Comparison of ENCODE assay signal across 11 cellular contexts in genomic region chr21:42570841-42571387, GRCh38. TPM values are rescaled to one million over a fixed set of nuclear protein-coding genes. Genes with fewer than 3 reads are reported as not detected.
DNase-seq lines count a peak whose midpoint lies in the region; ATAC-seq and TF ChIP-seq lines count a peak whose summit lies in the region.
"Had no signal": no experiment of that assay in that cellular context is flagged by ENCODE, and none has a peak within 500 bp of the region (broad histone marks: within the 10 kb centered on the region; RNA-seq: fewer than 3 reads in every experiment).

No MANE protein-coding gene starts in this region.

- H3K4me3 Mint-ChIP-seq in GM23338, result no peak overlapping the region
- H3K4me3 Mint-ChIP-seq: stimulated activated memory B cell treated with anti-CD40 and anti-IgM and Interleukin-4, amounts not matched to agents 10 μg/mL and 1 μg/mL and 100 μg/mL, for 72 hours had no signal

- H3K27me3 ChIP-seq in GM23338 (ENCODE audit: insufficient read depth), result no peaks in the 10 kb centered on the region

- H3K4me2 ChIP-seq in GM23338, result no peak overlapping the region

- no peak overlapping the region for H3K27ac ChIP-seq in GM23338 (ENCODE audit: low read depth)

- 0 out of 2 replicates have a peak, but pooled peaks cover 3% of the 10 kb centered on the region for H3K36me3 ChIP-seq in GM23338 (ENCODE audit: insufficient read depth)

- H3K4me1 Mint-ChIP-seq in GM23338, result no peaks in the 10 kb centered on the region; the same call in 1 of the 3 replicates
- H3K4me1 Mint-ChIP-seq: stimulated activated memory B cell treated with anti-CD40 and anti-IgM and Interleukin-4, amounts not matched to agents 10 μg/mL and 1 μg/mL and 100 μg/mL, for 72 hours had no signal

- H3K36me3 Mint-ChIP-seq in GM23338 (ENCODE audit: low read depth), result peaks cover 51% of the 10 kb centered on the region

- no peak overlapping the region for H2AFZ ChIP-seq in GM23338

- TF ChIP-seq CTCF in GM23338 (conservative IDR thresholded peaks at IDR 0.05; ENCODE audit: low read depth in 2 of 2), result no peak

- no peaks in the 10 kb centered on the region for H3F3A ChIP-seq in GM23338 (replicated peaks; ENCODE audit: low read depth)

- no peaks in the 10 kb centered on the region; the same call in 1 of the 2 replicates for H3K9me2 ChIP-seq in GM23338 (ENCODE audit: insufficient read depth)

- H3K27me3 Mint-ChIP-seq in GM23338 (ENCODE audit: insufficient read depth, low read depth, poor library complexity), result peaks cover 8% of the 10 kb centered on the region
- H3K27me3 Mint-ChIP-seq: stimulated activated memory B cell treated with anti-CD40 and anti-IgM and Interleukin-4, amounts not matched to agents 10 μg/mL and 1 μg/mL and 100 μg/mL, for 72 hours had no signal

- H3K27ac Mint-ChIP-seq in GM23338, result no peak overlapping the region; the same call in 1 of the 2 replicates
- H3K27ac Mint-ChIP-seq: stimulated activated memory B cell treated with anti-CD40 and anti-IgM and Interleukin-4, amounts not matched to agents 10 μg/mL and 1 μg/mL and 100 μg/mL, for 72 hours had no signal

- H4K20me1 ChIP-seq in GM23338 (replicated peaks; ENCODE audit: insufficient read depth), result no peaks in the 10 kb centered on the region

- peak; percentile 47 for ATAC-seq in GM23338
- no peak for ATAC-seq in GM21381 (IDR thresholded peaks at IDR 0.05; ENCODE audit: unreplicated experiment)
- ATAC-seq: stimulated activated memory B cell treated with anti-CD40 and anti-IgM and Interleukin-4, amounts not matched to agents 10 μg/mL and 1 μg/mL and 100 μg/mL, for 72 hours had no signal

- no peaks in the 10 kb centered on the region for H3K4me1 ChIP-seq in GM23338 (ENCODE audit: insufficient read depth)

- H3K4me3 ChIP-seq in GM23338, result no peak overlapping the region

- peaks cover 5% of the 10 kb centered on the region; the same call in 2 of the 3 replicates for H3K9me3 Mint-ChIP-seq in GM23338

- no peaks in the 10 kb centered on the region for H3K79me2 ChIP-seq in GM23338 (replicated peaks; ENCODE audit: insufficient read depth)

- intact Hi-C loops in posterior vena cava (cut with DNase I), result no loop called here

- peak; percentile 36 for DNase-seq in GM23338 (ENCODE audit: low spot score)
- peak; percentile 59 to 73 for DNase-seq in NCI-H187 (lab: John Stamatoyannopoulos, UW)
- DNase-seq in ecto neural progenitor cell (ENCODE audit: low spot score), result peak; percentile 72
- peak; percentile 71 for DNase-seq in posterior vena cava (ENCODE audit: low spot score)
- no peak for DNase-seq in GDM1 (lab: John Stamatoyannopoulos, UW)
- DNase-seq in D341Med (ENCODE audit: low spot score), result no peak
- DNase-seq: foreskin fibroblast; NCI-H1048; stimulated activated CD4-positive, alpha-beta T cell treated with anti-CD3 and anti-CD28 coated beads, Interleukin-12 subunit alpha, Interleukin-12 subunit beta, amount 100 ng/mL, for 4 hours had no signal

TF ChIP-seq in GM23338, 12 proteins besides CTCF, POLR2A, EP300 and RAD21 (continues in another document):
- TF ChIP-seq ZNF114 (CRISPR knock-in tag; IDR thresholded peaks at IDR 0.05), result no peak
- no peak for TF ChIP-seq REST (IDR thresholded peaks at IDR 0.05; ENCODE audit: unreplicated experiment)
- no peak for TF ChIP-seq POLR2AphosphoS5 (IDR thresholded peaks at IDR 0.05; ENCODE audit: low read depth)
- no peak for TF ChIP-seq STAT1 (IDR thresholded peaks at IDR 0.05; ENCODE audit: unreplicated experiment)
- TF ChIP-seq ETS1 (IDR thresholded peaks at IDR 0.05), result no peak
- no peak for TF ChIP-seq CREB1 (CRISPR knock-in tag; IDR thresholded peaks at IDR 0.05; ENCODE audit: low read depth)
- TF ChIP-seq EZH2 (IDR thresholded peaks at IDR 0.05; ENCODE audit: low read depth, unreplicated experiment), result no peak
- TF ChIP-seq EZH2phosphoT487 (IDR thresholded peaks at IDR 0.05; ENCODE audit: unreplicated experiment), result no peak
- no peak for TF ChIP-seq ZNF331 (CRISPR knock-in tag; IDR thresholded peaks at IDR 0.05; ENCODE audit: low read depth)

RNA-seq across cellular contexts. Expression of gene SLC37A1, which starts 57.3 kb away (rescaled TPM):
- 25.2 and 30.3 TPM in 2 replicates for total RNA-seq in GM23338 (2014; rRNA removed; shearing (Covaris generic))
- 11.0 and 14.0 TPM in 2 replicates for polyA plus RNA-seq in GM23338 (2016; fragmentation: Nextera tagmentation; extraction: Ambion mirVana)
- 1 to 10 TPM; 5.2 to 6.0 TPM for total RNA-seq in posterior vena cava

Comparison
In these comparisons a context has a peak if more than half of its experiments do, and no peak if none do; other contexts are left out.
1. DNase-seq: peak in GM23338 (single experiment), NCI-H187 (2 of 2), ecto neural progenitor cell (single experiment) and posterior vena cava (single experiment); none in GDM1 (single experiment) and D341Med (single experiment).